Comparison of ENCODE assay signal across 21 cellular contexts in the genomic region with DNA sequence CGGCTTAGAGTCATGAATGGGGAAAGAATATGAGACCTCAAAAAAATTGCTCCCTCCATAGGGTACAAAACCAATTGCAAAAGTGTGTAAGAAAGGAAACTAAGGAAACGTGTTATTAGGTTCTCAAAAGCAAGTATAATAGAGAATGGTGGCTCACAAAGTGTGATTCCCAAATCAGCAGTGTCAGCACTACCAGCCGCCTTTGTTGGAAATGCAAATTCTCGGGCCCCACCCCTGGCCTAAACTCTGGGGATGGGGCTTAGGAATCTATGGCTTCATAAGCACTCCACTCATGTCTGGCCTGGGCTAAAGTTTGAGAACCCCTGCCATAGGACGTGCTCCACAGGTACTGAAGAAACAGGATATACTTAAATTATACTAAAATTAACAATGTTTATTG. TPM values are rescaled to one million over a fixed set of nuclear protein-coding genes. Genes with fewer than 3 reads are reported as not detected.
DNase-seq lines count a peak whose midpoint lies in the region; ATAC-seq, FAIRE-seq and TF ChIP-seq lines count a peak whose summit lies in the region.
"Had no signal": no experiment of that assay in that cellular context is flagged by ENCODE, and none has a peak within 500 bp of the region (broad histone marks: within the 10 kb centered on the region; RNA-seq: fewer than 3 reads in every experiment).

No MANE protein-coding gene starts in this region.

- peak overlapping the region; percentile 98 for H3K27ac ChIP-seq in OCI-LY7 (ENCODE audit: low read depth, low read length, poor library complexity, severe bottlenecking)
- H3K27ac ChIP-seq in H1 (ENCODE audit: low read depth, low read length), result no peak overlapping the region
- H3K27ac ChIP-seq: neural progenitor cell had no signal

- H3K36me3 ChIP-seq in OCI-LY7 (ENCODE audit: insufficient read depth, low read length), result peaks cover 22% of the 10 kb centered on the region; the same call in 1 of the 2 replicates
- H3K36me3 ChIP-seq in H1 (ENCODE audit: control insufficient read depth in 2 of 4, insufficient read depth in 4 of 4, low read length in 3 of 4), result no peaks in the 10 kb centered on the region
- H3K36me3 ChIP-seq: heart right ventricle, neural progenitor cell had no signal

- no peak for DNase-seq in activated naive CD4-positive, alpha-beta T cell treated with anti-CD3 and anti-CD28 coated beads, Interleukin-2, amount 50 U/mL, for 72 hours (ENCODE audit: low spot score in 2 of 2)
- DNase-seq in activated naive CD4-positive, alpha-beta T cell (lab: John Stamatoyannopoulos, UW), result no peak
- DNase-seq in OCI-LY7 (ENCODE audit: low spot score) (no peak), H1 (ENCODE audit: low read depth in 1 of 2, low spot score in 2 of 2) (no peak), type B pancreatic cell (ENCODE audit: extremely low spot score, unreplicated experiment) (no peak), SIG-M5 (lab: John Stamatoyannopoulos, UW) (no peak)
- DNase-seq: activated CD4-positive, alpha-beta T cell treated with anti-CD3 and anti-CD28 coated beads, Interleukin-2, amount 10 ng/mL, durations not matched to agents 7 days and 5 days; aorta; heart right ventricle; kidney; NCI-H2029 treated with DMSO at 0.1 percent for 48 hours; NCI-H510A; retina; SHP77; substantia nigra; T-helper 9 cell had no signal

- no peak overlapping the region for H4K8ac ChIP-seq in H1 (ENCODE audit: extremely low read depth, insufficient read depth, low read length)

- peaks cover 14% of the 10 kb centered on the region for H3K4me1 Mint-ChIP-seq in type B pancreatic cell (ENCODE audit: unreplicated experiment)

- no peak overlapping the region for H3K56ac ChIP-seq in H1 (replicated peaks; ENCODE audit: insufficient read length, low read depth, low read length)

- no peak overlapping the region for H4K5ac ChIP-seq in H1 (ENCODE audit: insufficient read length, low read depth, low read length)

- no peak for TF ChIP-seq POLR2A in H1 (IDR thresholded peaks at IDR 0.05; ENCODE audit: control extremely low read depth in 1 of 2, low read depth in 2 of 2, low read length in 2 of 2)

- peak overlapping the region; percentile 65 for H3K4me3 Mint-ChIP-seq in type B pancreatic cell

- no peak overlapping the region for H3K23ac ChIP-seq in H1 (ENCODE audit: insufficient read length)

- POLR2A ChIA-PET in OCI-LY7 (lab: Charles Lee) (interaction anchor here (0.6 to 15.6 kb wide), 4 partner anchors 7 to 27 kb away, joined by 3 to 272 read pairs (median 42); partner anchors contain the start of gene GM2A), H1 (lab: Charles Lee; ENCODE audit: partially characterized antibody) (interaction anchor here (1.7 kb wide), 1 partner anchor 10 kb away, joined by 4 read pairs; no protein-coding TSS in a partner anchor)

- H3K4me3 ChIP-seq in OCI-LY7 (ENCODE audit: low read depth, low read length, poor library complexity, severe bottlenecking) (no peak overlapping the region), H1 (ENCODE audit: extremely low read depth in 1 of 4, insufficient read depth in 2 of 4, low read depth in 3 of 4, low read length in 4 of 4) (no peak overlapping the region)
- H3K4me3 ChIP-seq: heart right ventricle, neural progenitor cell had no signal

- no peak overlapping the region for H3K14ac ChIP-seq in H1 (ENCODE audit: insufficient read length)

- no peak overlapping the region for H2BK15ac ChIP-seq in H1 (ENCODE audit: low read length)

- peaks cover 3% of the 10 kb centered on the region for H3K27me3 Mint-ChIP-seq in type B pancreatic cell
- H3K27me3 Mint-ChIP-seq: activated CD4-positive, alpha-beta T cell treated with anti-CD3 and anti-CD28 coated beads, Interleukin-2, amount 10 ng/mL, durations not matched to agents 7 days and 5 days had no signal

- WGBS in H1 (ENCODE audit: extremely low coverage in 1 of 2, insufficient coverage in 1 of 2, insufficient read length in 1 of 2, insufficient replicate concordance in 2 of 2, low coverage in 1 of 2, low lambda C conversion rate in 2 of 2, missing lambda C conversion rate in 1 of 2), 2 experiments, result 44% methylated on average over 5 of the region's 5 CpGs; no CpG with 5 or more reads in 1 of the 2 experiments

- H2BK12ac ChIP-seq in H1 (ENCODE audit: low read depth, low read length), result no peak overlapping the region

- no peak overlapping the region for H2BK5ac ChIP-seq in H1 (ENCODE audit: low read depth, low read length)

- H3K27ac Mint-ChIP-seq in activated naive CD4-positive, alpha-beta T cell treated with anti-CD3 and anti-CD28 coated beads, Interleukin-2, amount 50 U/mL, for 72 hours, result peak overlapping the region; percentile 72 to 87
- no peak overlapping the region for H3K27ac Mint-ChIP-seq in type B pancreatic cell
- H3K27ac Mint-ChIP-seq: activated CD4-positive, alpha-beta T cell treated with anti-CD3 and anti-CD28 coated beads, Interleukin-2, amount 10 ng/mL, durations not matched to agents 7 days and 5 days; neural progenitor cell had no signal

- TF ChIP-seq EP300 in H1 (IDR thresholded peaks at IDR 0.05; ENCODE audit: borderline replicate concordance in 1 of 2, low read depth in 2 of 2, low read length in 2 of 2), result no peak

- no peak overlapping the region for H2AK5ac ChIP-seq in H1 (ENCODE audit: low read depth, low read length)

- peaks cover 5 to 15% of the 10 kb centered on the region in 2 donors for H3K36me3 Mint-ChIP-seq in activated naive CD4-positive, alpha-beta T cell treated with anti-CD3 and anti-CD28 coated beads, Interleukin-2, amount 50 U/mL, for 72 hours
- H3K36me3 Mint-ChIP-seq in type B pancreatic cell, result no peaks in the 10 kb centered on the region
- H3K36me3 Mint-ChIP-seq: neural progenitor cell had no signal

- H2BK120ac ChIP-seq in H1 (replicated peaks; ENCODE audit: low read depth, low read length), result no peak overlapping the region

- H3K4me2 ChIP-seq in OCI-LY7 (ENCODE audit: low read length), result peak overlapping the region; percentile 79
- H3K4me2 ChIP-seq in H1 (ENCODE audit: insufficient read depth in 1 of 2, low read depth in 2 of 2, low read length in 2 of 2), result no peak overlapping the region; a peak in 1 of 4 replicates
- H3K4me2 ChIP-seq: neural progenitor cell had no signal

- H2AFZ ChIP-seq in OCI-LY7 (ENCODE audit: low read length) (peak overlapping the region; percentile 59; the same call in 1 of the 2 replicates), H1 (ENCODE audit: low read length) (no peak overlapping the region; the same call in 1 of the 2 replicates)
- H2AFZ ChIP-seq: neural progenitor cell had no signal

- peaks cover 0 to 2% (median 0%) of the 10 kb centered on the region in 4 experiments; a peak in 3 of 7 replicates for H3K27me3 ChIP-seq in H1 (replicated peaks in 1 of 4; ENCODE audit: control insufficient read depth in 3 of 4, extremely low read depth in 1 of 4, insufficient read depth in 3 of 4, low read length in 3 of 4)
- H3K27me3 ChIP-seq: heart right ventricle had no signal

- ATAC-seq in activated naive CD4-positive, alpha-beta T cell treated with anti-CD3 and anti-CD28 coated beads, Interleukin-2, amount 50 U/mL, for 72 hours, result no peak
- ATAC-seq in HG03354 (IDR thresholded peaks at IDR 0.05; ENCODE audit: poor library complexity, severe bottlenecking, unreplicated experiment), result no peak
- no peak for ATAC-seq in HG02798 (IDR thresholded peaks at IDR 0.05; ENCODE audit: poor library complexity, unreplicated experiment)
- ATAC-seq: heart right ventricle had no signal

- intact Hi-C loops in OCI-LY7 (cut with micrococcal nuclease; ENCODE audit: unreplicated experiment), result no loop called here

- peaks cover 62% of the 10 kb centered on the region for H3K4me1 ChIP-seq in OCI-LY7 (ENCODE audit: insufficient read depth, low read length, poor library complexity, severe bottlenecking)
- H3K4me1 ChIP-seq in H1 (replicated peaks in 1 of 4; ENCODE audit: control insufficient read depth in 3 of 4, insufficient read depth in 4 of 4, low read length in 3 of 4), result peaks cover 2 to 12% (median 6%) of the 10 kb centered on the region in 4 experiments
- H3K4me1 ChIP-seq: neural progenitor cell had no signal

- peak; percentile 46; the same call in 1 of the 2 replicates for TF ChIP-seq CTCF in OCI-LY7 (conservative IDR thresholded peaks at IDR 0.05; ENCODE audit: low read length)
- TF ChIP-seq CTCF in H1 (IDR thresholded peaks at IDR 0.05; ENCODE audit: control extremely low read depth in 1 of 3, insufficient read depth in 1 of 3, low read depth in 1 of 3, low read length in 3 of 3), result no peak
- TF ChIP-seq CTCF in type B pancreatic cell (conservative IDR thresholded peaks at IDR 0.05), result no peak

- CTCF ChIA-PET in OCI-LY7 (lab: Charles Lee; ENCODE audit: unreplicated experiment), result interaction anchor here (0.5 to 1.2 kb wide), 3 partner anchors 9 to 1208 kb away, joined by 3 to 8 read pairs (median 3); no protein-coding TSS in a partner anchor
- CTCF ChIA-PET in H1 (lab: Charles Lee; ENCODE audit: partially characterized antibody), result interaction anchor here (0.6 to 5.2 kb wide), 5 partner anchors 13 to 176 kb away, joined by 3 to 56 read pairs (median 3); no protein-coding TSS in a partner anchor

- peaks cover 3% of the 10 kb centered on the region; the same call in 1 of the 2 replicates for H3K79me1 ChIP-seq in H1 (ENCODE audit: low read depth, low read length)

- peaks cover 5% of the 10 kb centered on the region; the same call in 1 of the 2 replicates for H3K23me2 ChIP-seq in H1 (ENCODE audit: low read depth, low read length)

- no peak overlapping the region for H3K4ac ChIP-seq in H1 (replicated peaks; ENCODE audit: insufficient read length, low read depth, low read length)

- no peak overlapping the region for H2BK20ac ChIP-seq in H1 (ENCODE audit: low read length)

- H3K18ac ChIP-seq in H1 (ENCODE audit: extremely low read depth, low read length), result no peak overlapping the region

- H3K9me3 ChIP-seq in OCI-LY7 (ENCODE audit: low read length) (no peaks in the 10 kb centered on the region), H1 (ENCODE audit: insufficient read depth in 2 of 2, low read depth in 1 of 2, low read length in 1 of 2) (no peaks in the 10 kb centered on the region)
- H3K9me3 ChIP-seq: heart right ventricle had no signal

- no peak overlapping the region for H4K91ac ChIP-seq in H1 (replicated peaks; ENCODE audit: insufficient read length, low read length)

- H3K9me3 Mint-ChIP-seq in activated naive CD4-positive, alpha-beta T cell treated with anti-CD3 and anti-CD28 coated beads, Interleukin-2, amount 50 U/mL, for 72 hours, result no peaks in the 10 kb centered on the region
- H3K9me3 Mint-ChIP-seq in type B pancreatic cell, result no peaks in the 10 kb centered on the region
- H3K9me3 Mint-ChIP-seq: neural progenitor cell had no signal

- H3K9me2 ChIP-seq in OCI-LY7 (ENCODE audit: insufficient read depth, low read length), result no peaks in the 10 kb centered on the region

- no TSS peak for BruUV-seq in OCI-LY7 (replicated peaks; lab: Mats Ljungman, UMichigan)

- H4K20me1 ChIP-seq in OCI-LY7 (ENCODE audit: insufficient read depth, low read length), result peaks cover under 1% of the 10 kb centered on the region; the same call in 1 of the 2 replicates
- H4K20me1 ChIP-seq in H1 (replicated peaks in 1 of 2; ENCODE audit: control insufficient read depth in 1 of 2, insufficient read depth in 2 of 2, low read length in 2 of 2), result peaks cover 0 to 2% of the 10 kb centered on the region in 2 experiments

- no peak for FAIRE-seq in H1 (lab: Jason Lieb, UNC)
- FAIRE-seq: endometrium, G401.6, kidney had no signal

- no peak for TF ChIP-seq RAD21 in H1 (IDR thresholded peaks at IDR 0.05 in 1 of 2, conservative IDR thresholded peaks at IDR 0.05 in 1 of 2; ENCODE audit: low read depth in 2 of 2, low read length in 2 of 2)

- peaks cover 35% of the 10 kb centered on the region for H3K79me2 ChIP-seq in OCI-LY7 (ENCODE audit: insufficient read depth, low read depth, low read length)
- no peaks in the 10 kb centered on the region for H3K79me2 ChIP-seq in H1 (ENCODE audit: control insufficient read depth in 1 of 2, insufficient read depth in 2 of 2, low read length in 2 of 2)

- no peak overlapping the region for H3K9ac ChIP-seq in H1 (replicated peaks in 1 of 4; ENCODE audit: extremely low read depth in 1 of 4, low read depth in 3 of 4, low read length in 3 of 4)
- H3K9ac ChIP-seq: neural progenitor cell had no signal

RNA-seq across cellular contexts. Expression of gene CCDC69, which starts 1.6 kb away (rescaled TPM):
- total RNA-seq in activated naive CD4-positive, alpha-beta T cell treated with anti-CD3 and anti-CD28 coated beads, Interleukin-2, amount 50 U/mL, for 72 hours, result 10 to 100 TPM; 21.0 to 23.8 TPM
- 111 and 123 TPM in 2 replicates for total RNA-seq in OCI-LY7 (2014; rRNA removed; shearing (Covaris generic))
- total RNA-seq in OCI-LY7 (2022) (118 and 119 TPM in 2 replicates), type B pancreatic cell (ENCODE audit: low replicate concordance) (11.2 and 24.3 TPM in 2 replicates)
- 10.8 and 11.5 TPM in 2 replicates for total RNA-seq in H1 (2021; fragmentation: NEBNext Ultra II Directional; extraction: Animal tissue kit (Norgen Biotek cat#: 25700))
- 6.4 and 8.4 TPM in 2 replicates for polyA plus RNA-seq in H1 (2011; rRNA removed)
- polyA plus RNA-seq in H1 (2011; cell fraction: cytosol; rRNA removed), result 9.6 TPM
- 5.8 TPM for polyA plus RNA-seq in H1 (2011; cell fraction: nucleus; rRNA removed)
- polyA plus RNA-seq in H1 (2012, experiment 1 of 2), result 9.0 to 9.4 TPM (median 9.1 TPM) in 4 replicates
- 8.2 TPM for polyA plus RNA-seq in H1 (2012, experiment 2 of 2)
- polyA plus RNA-seq in H1 (2013, experiment 1 of 2), result 7.8 TPM
- 7.9 TPM for polyA plus RNA-seq in H1 (2013, experiment 2 of 2)
- polyA minus RNA-seq in H1 (2011; rRNA and poly(A)+ RNA removed), result 8.5 and 10.7 TPM in 2 replicates
- polyA minus RNA-seq in H1 (2011; cell fraction: cytosol; rRNA and poly(A)+ RNA removed), result 4.3 TPM
- 6.9 TPM for polyA minus RNA-seq in H1 (2011; cell fraction: nucleus; rRNA and poly(A)+ RNA removed)

RNA-seq across cellular contexts. Expression of gene GM2A, which starts 27.5 kb away (rescaled TPM):
- total RNA-seq in activated naive CD4-positive, alpha-beta T cell treated with anti-CD3 and anti-CD28 coated beads, Interleukin-2, amount 50 U/mL, for 72 hours, result 10 to 100 TPM; 36.8 to 85.2 TPM
- 52.4 and 60.2 TPM in 2 replicates for total RNA-seq in OCI-LY7 (2014; rRNA removed; shearing (Covaris generic))
- total RNA-seq in OCI-LY7 (2022) (52.9 and 64.5 TPM in 2 replicates), type B pancreatic cell (ENCODE audit: low replicate concordance) (38.1 and 51.3 TPM in 2 replicates)
- total RNA-seq in H1 (2021; fragmentation: NEBNext Ultra II Directional; extraction: Animal tissue kit (Norgen Biotek cat#: 25700)), result 30.4 and 32.2 TPM in 2 replicates
- polyA plus RNA-seq in H1 (2011; rRNA removed), result 18.5 TPM in 2 replicates
- 14.2 TPM for polyA plus RNA-seq in H1 (2011; cell fraction: cytosol; rRNA removed)
- polyA plus RNA-seq in H1 (2011; cell fraction: nucleus; rRNA removed), result 15.6 TPM
- polyA plus RNA-seq in H1 (2012, experiment 1 of 2), result 21.1 to 25.1 TPM (median 22.7 TPM) in 4 replicates
- polyA plus RNA-seq in H1 (2012, experiment 2 of 2), result 26.6 TPM
- polyA plus RNA-seq in H1 (2013, experiment 1 of 2), result 32.5 TPM
- polyA plus RNA-seq in H1 (2013, experiment 2 of 2), result 42.1 TPM
- 31.3 and 32.5 TPM in 2 replicates for polyA minus RNA-seq in H1 (2011; rRNA and poly(A)+ RNA removed)
- polyA minus RNA-seq in H1 (2011; cell fraction: cytosol; rRNA and poly(A)+ RNA removed), result 14.6 TPM
- polyA minus RNA-seq in H1 (2011; cell fraction: nucleus; rRNA and poly(A)+ RNA removed), result 12.3 TPM
